13 cellular contexts compared by ENCODE assay signal in the genomic region with DNA sequence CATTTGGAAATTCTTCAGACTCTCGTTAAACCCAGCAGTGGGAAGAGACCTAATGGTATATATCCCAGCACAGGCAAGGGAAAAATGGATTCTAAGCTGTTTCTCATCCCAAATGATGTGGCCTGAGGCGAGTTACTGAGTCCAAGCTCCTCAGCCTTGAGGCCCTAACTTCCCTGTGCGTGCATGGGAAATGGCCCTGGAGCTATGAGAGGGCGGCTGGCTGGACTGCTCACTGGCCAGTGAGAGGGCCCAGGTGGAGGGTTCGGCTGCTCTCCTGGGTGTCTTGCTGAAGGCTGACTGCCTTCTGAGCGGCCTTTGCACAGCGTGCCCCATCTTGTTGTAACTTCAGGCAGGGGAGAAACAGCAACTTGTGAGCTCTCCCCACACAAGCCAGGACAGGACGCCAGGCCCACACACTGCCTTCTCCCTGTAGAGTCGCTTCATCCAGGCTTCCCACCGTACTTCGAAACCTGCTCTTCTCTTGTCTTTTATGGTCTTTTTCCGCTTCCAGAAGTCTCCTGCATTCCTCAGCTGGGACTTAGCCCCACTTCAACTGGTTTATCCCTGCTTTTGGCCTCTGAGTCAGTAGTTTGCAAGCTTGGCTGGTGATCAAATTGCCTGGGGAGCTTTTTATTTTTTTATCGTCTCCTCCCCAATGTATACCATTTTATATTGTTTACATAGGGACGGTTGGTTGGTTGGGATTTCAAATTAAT. TPM values are rescaled to one million over a fixed set of nuclear protein-coding genes. Genes with fewer than 3 reads are reported as not detected.
A peak's percentile ranks its signal among the peaks of the same experiment; 100 is the strongest.
DNase-seq lines count a peak whose midpoint lies in the region; ATAC-seq and TF ChIP-seq lines count a peak whose summit lies in the region.
"Had no signal": no experiment of that assay in that cellular context is flagged by ENCODE, and none has a peak within 500 bp of the region (broad histone marks: within the 10 kb centered on the region; RNA-seq: fewer than 3 reads in every experiment).

No MANE protein-coding gene starts in this region.

- H4K8ac ChIP-seq in mesendoderm (ENCODE audit: low read depth, low read length): no peak overlapping the region

- peaks cover 9% of the 10 kb centered on the region for H3K79me2 ChIP-seq in mesendoderm (ENCODE audit: control insufficient read depth, insufficient read depth, low read length)

- H3K56ac ChIP-seq in mesendoderm (ENCODE audit: low read length): peak overlapping the region; percentile 42

- H3K4me1 Mint-ChIP-seq in chondrocyte (ENCODE audit: low read depth): peaks cover 35% of the 10 kb centered on the region
- H3K4me1 Mint-ChIP-seq in activated T-helper 1 cell treated with anti-CD3 and anti-CD28 coated beads, Interleukin-12 subunit alpha, Interleukin-12 subunit beta, Interleukin-2, Interleukin-4 antibody, amounts not matched to agents 30 ng/mL and 10 ng/mL and 1 ng/mL, durations not matched to agents 14 hours and 24 hours and 36 hours (ENCODE audit: low read depth): no peaks in the 10 kb centered on the region

- H3K23ac ChIP-seq in mesendoderm (ENCODE audit: low read length): no peak overlapping the region

- H3K36me3 ChIP-seq in HUES64 (ENCODE audit: insufficient read depth, low read length) (peaks cover 5% of the 10 kb centered on the region; the same call in 1 of the 2 replicates), mesendoderm (ENCODE audit: control insufficient read depth, insufficient read depth, low read length) (no peaks in the 10 kb centered on the region)
- H3K36me3 ChIP-seq: upper lobe of left lung had no signal

- H3K4me1 ChIP-seq in HUES64 (ENCODE audit: insufficient read depth, low read length): peaks cover 12% of the 10 kb centered on the region
- H3K4me1 ChIP-seq in mesendoderm (ENCODE audit: control insufficient read depth, low read depth, low read length): no peaks in the 10 kb centered on the region
- H3K4me1 ChIP-seq: upper lobe of left lung had no signal

- peak; percentile 86 for DNase-seq in AG08395 (ENCODE audit: low spot score)
- no peak for DNase-seq in chondrocyte (ENCODE audit: low spot score)
- DNase-seq in mesendoderm: peak; percentile 47
- DNase-seq in activated T-helper 1 cell treated with anti-CD3 and anti-CD28 coated beads, Interleukin-12 subunit alpha, Interleukin-12 subunit beta, Interleukin-2, Interleukin-4 antibody, amounts not matched to agents 30 ng/mL and 10 ng/mL and 1 ng/mL, durations not matched to agents 14 hours and 24 hours and 36 hours (ENCODE audit: low spot score): no peak
- no peak for DNase-seq in D341Med (ENCODE audit: low spot score)
- DNase-seq: caudate nucleus; CD4-positive, alpha-beta T cell; stimulated activated CD4-positive, alpha-beta T cell treated with anti-CD3 and anti-CD28 coated beads, Interleukin-4, amount 100 ng/mL, for 1 hour; upper lobe of left lung had no signal

- WGBS in HUES64: 87% methylated on average over 12 of the region's 14 CpGs
- WGBS in mesendoderm (ENCODE audit: extremely low coverage, insufficient coverage, low lambda C conversion rate): no CpG with 5 or more reads among the region's 14 CpGs

- H3K27me3 ChIP-seq in HUES64 (ENCODE audit: insufficient read depth, low read length) (no peaks in the 10 kb centered on the region), mesendoderm (ENCODE audit: insufficient read depth, low read length, poor library complexity) (no peaks in the 10 kb centered on the region)
- H3K27me3 ChIP-seq: upper lobe of left lung had no signal

- H3K18ac ChIP-seq in mesendoderm (ENCODE audit: low read length): no peak overlapping the region

- ATAC-seq in GM18520 (IDR thresholded peaks at IDR 0.05; ENCODE audit: unreplicated experiment) (no peak), GM18867 (IDR thresholded peaks at IDR 0.05; ENCODE audit: unreplicated experiment) (no peak)
- ATAC-seq: left lobe of liver had no signal

- no peak overlapping the region for H2BK120ac ChIP-seq in mesendoderm (ENCODE audit: low read depth, low read length)

- H3K27ac Mint-ChIP-seq in chondrocyte (ENCODE audit: unreplicated experiment): peak overlapping the region; percentile 91
- H3K27ac Mint-ChIP-seq in activated T-helper 1 cell treated with anti-CD3 and anti-CD28 coated beads, Interleukin-12 subunit alpha, Interleukin-12 subunit beta, Interleukin-2, Interleukin-4 antibody, amounts not matched to agents 30 ng/mL and 10 ng/mL and 1 ng/mL, durations not matched to agents 14 hours and 24 hours and 36 hours: no peak overlapping the region
- H3K27ac Mint-ChIP-seq: CD4-positive, alpha-beta T cell had no signal

- H2BK15ac ChIP-seq in mesendoderm (replicated peaks; ENCODE audit: low read depth): no peak overlapping the region

- H3K9me3 Mint-ChIP-seq in chondrocyte (ENCODE audit: low read depth): no peaks in the 10 kb centered on the region
- H3K9me3 Mint-ChIP-seq in activated T-helper 1 cell treated with anti-CD3 and anti-CD28 coated beads, Interleukin-12 subunit alpha, Interleukin-12 subunit beta, Interleukin-2, Interleukin-4 antibody, amounts not matched to agents 30 ng/mL and 10 ng/mL and 1 ng/mL, durations not matched to agents 14 hours and 24 hours and 36 hours: no peaks in the 10 kb centered on the region
- H3K9me3 Mint-ChIP-seq: CD4-positive, alpha-beta T cell had no signal

- no peaks in the 10 kb centered on the region for H3K9me3 ChIP-seq in HUES64 (ENCODE audit: insufficient read depth, low read depth, low read length)
- H3K9me3 ChIP-seq: upper lobe of left lung had no signal

- H3K4me3 ChIP-seq in HUES64 (ENCODE audit: low read length): no peak overlapping the region
- H3K4me3 ChIP-seq in mesendoderm (ENCODE audit: low read length): no peak overlapping the region
- H3K4me3 ChIP-seq: upper lobe of left lung had no signal

- H3K36me3 Mint-ChIP-seq in chondrocyte (ENCODE audit: low read depth): no peaks in the 10 kb centered on the region
- no peaks in the 10 kb centered on the region for H3K36me3 Mint-ChIP-seq in activated T-helper 1 cell treated with anti-CD3 and anti-CD28 coated beads, Interleukin-12 subunit alpha, Interleukin-12 subunit beta, Interleukin-2, Interleukin-4 antibody, amounts not matched to agents 30 ng/mL and 10 ng/mL and 1 ng/mL, durations not matched to agents 14 hours and 24 hours and 36 hours (ENCODE audit: low read depth)

- H3K27ac ChIP-seq in HUES64 (ENCODE audit: low read depth, low read length) (0 out of 2 replicates have a peak overlapping the region, but pooled peaks have one; percentile 49), mesendoderm (ENCODE audit: low read depth, low read length) (no peak overlapping the region)
- H3K27ac ChIP-seq: upper lobe of left lung had no signal

- H3K4me3 Mint-ChIP-seq in chondrocyte (ENCODE audit: unreplicated experiment): no peak overlapping the region
- no peak overlapping the region for H3K4me3 Mint-ChIP-seq in activated T-helper 1 cell treated with anti-CD3 and anti-CD28 coated beads, Interleukin-12 subunit alpha, Interleukin-12 subunit beta, Interleukin-2, Interleukin-4 antibody, amounts not matched to agents 30 ng/mL and 10 ng/mL and 1 ng/mL, durations not matched to agents 14 hours and 24 hours and 36 hours
- H3K4me3 Mint-ChIP-seq: CD4-positive, alpha-beta T cell had no signal

- H4K5ac ChIP-seq in mesendoderm (ENCODE audit: low read length): no peak overlapping the region

- no peak overlapping the region for H2BK5ac ChIP-seq in mesendoderm (ENCODE audit: low read length)

- H3K4me2 ChIP-seq in mesendoderm (ENCODE audit: low read length): no peak overlapping the region

- no peak for TF ChIP-seq CTCF in chondrocyte (IDR thresholded peaks at IDR 0.05)

- intact Hi-C loops in activated T-helper 1 cell treated with anti-CD3 and anti-CD28 coated beads, Interleukin-12 subunit alpha, Interleukin-12 subunit beta, Interleukin-2, Interleukin-4 antibody, amounts not matched to agents 30 ng/mL and 10 ng/mL and 1 ng/mL, durations not matched to agents 14 hours and 24 hours and 36 hours (cut with micrococcal nuclease): no loop called here

- no peaks in the 10 kb centered on the region for H3K27me3 Mint-ChIP-seq in chondrocyte (ENCODE audit: low read depth)
- H3K27me3 Mint-ChIP-seq in activated T-helper 1 cell treated with anti-CD3 and anti-CD28 coated beads, Interleukin-12 subunit alpha, Interleukin-12 subunit beta, Interleukin-2, Interleukin-4 antibody, amounts not matched to agents 30 ng/mL and 10 ng/mL and 1 ng/mL, durations not matched to agents 14 hours and 24 hours and 36 hours (ENCODE audit: insufficient read depth): peaks cover 2% of the 10 kb centered on the region

- H3K79me1 ChIP-seq in mesendoderm (ENCODE audit: low read length): peaks cover 8% of the 10 kb centered on the region

- H2AK5ac ChIP-seq in mesendoderm (ENCODE audit: low read length): no peak overlapping the region

- no peak overlapping the region for H3K9ac ChIP-seq in HUES64 (ENCODE audit: low read depth, low read length)
- no peak overlapping the region for H3K9ac ChIP-seq in mesendoderm (ENCODE audit: low read length)

- no peak overlapping the region for H3K4ac ChIP-seq in mesendoderm (ENCODE audit: low read depth, low read length)

RNA-seq across cellular contexts. Expression of a gene that starts 13.3 kb away (rescaled TPM):
- polyA plus RNA-seq in HUES64 (2013, experiment 1 of 2): 41.7 TPM
- polyA plus RNA-seq in HUES64 (2013, experiment 2 of 2): 47.7 TPM
- 1.1 to 1.6 TPM (median 1.4 TPM) in 3 replicates for total RNA-seq in chondrocyte
- polyA plus RNA-seq in mesendoderm (2013, experiment 1 of 2): 130 TPM
- polyA plus RNA-seq in mesendoderm (2013, experiment 2 of 2): 121 TPM
- total RNA-seq in activated T-helper 1 cell treated with anti-CD3 and anti-CD28 coated beads, Interleukin-12 subunit alpha, Interleukin-12 subunit beta, Interleukin-2, Interleukin-4 antibody, amounts not matched to agents 30 ng/mL and 10 ng/mL and 1 ng/mL, durations not matched to agents 14 hours and 24 hours and 36 hours: 0.26 and 0.51 TPM in 2 replicates

Comparison
In these comparisons a context has a peak if more than half of its experiments do, and no peak if none do; other contexts are left out.
1. DNase-seq: peak in AG08395 (single experiment) and mesendoderm (single experiment); none in chondrocyte (single experiment), activated T-helper 1 cell treated with anti-CD3 and anti-CD28 coated beads, Interleukin-12 subunit alpha, Interleukin-12 subunit beta, Interleukin-2, Interleukin-4 antibody, amounts not matched to agents 30 ng/mL and 10 ng/mL and 1 ng/mL, durations not matched to agents 14 hours and 24 hours and 36 hours (single experiment) and D341Med (single experiment).